ENCODE assay signal across 8 cellular contexts in the genomic region with DNA sequence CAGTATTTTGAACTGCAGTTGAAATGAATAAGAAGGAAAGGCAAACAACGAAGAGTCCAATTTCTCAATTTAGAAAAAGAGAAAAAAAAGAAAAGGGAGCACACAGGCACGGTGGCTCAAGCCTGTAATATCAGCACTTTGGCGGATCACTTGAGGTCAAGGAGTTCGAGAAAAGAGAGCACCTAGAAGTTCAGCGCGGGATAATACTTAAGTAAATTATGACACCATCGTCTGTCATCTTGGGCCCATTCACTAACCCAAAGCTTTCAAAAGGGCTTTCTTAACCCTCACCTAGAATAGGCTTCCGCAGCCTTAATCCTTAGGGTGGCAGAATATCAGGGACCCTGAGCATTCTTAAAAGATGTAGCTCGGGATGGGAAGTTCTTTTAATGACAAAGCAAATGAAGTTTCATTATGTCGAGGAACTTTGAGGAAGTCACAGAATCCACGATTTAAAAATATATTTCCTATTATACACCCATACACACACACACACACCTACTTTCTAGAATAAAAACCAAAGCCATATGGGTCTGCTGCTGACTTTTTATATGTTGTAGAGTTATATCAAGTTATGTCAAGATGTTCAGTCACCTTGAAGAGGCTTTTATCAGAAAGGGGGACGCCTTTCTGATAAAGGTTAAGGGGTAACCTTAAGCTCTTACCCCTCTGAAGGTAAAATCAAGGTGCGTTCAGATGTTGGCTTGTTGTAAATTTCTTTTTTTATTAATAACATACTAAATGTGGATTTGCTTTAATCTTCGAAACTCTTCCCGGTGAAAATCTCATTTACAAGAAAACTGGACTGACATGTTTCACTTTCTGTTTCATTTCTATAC. TPM values are rescaled to one million over a fixed set of nuclear protein-coding genes. Genes with fewer than 3 reads are reported as not detected.
DNase-seq lines count a peak whose midpoint lies in the region; ATAC-seq and TF ChIP-seq lines count a peak whose summit lies in the region.

No MANE protein-coding gene starts in this region.

- H3K27ac ChIP-seq in ACC112 (ENCODE audit: low read depth, low read length) (peak overlapping the region; percentile 84), HUES64 (ENCODE audit: low read depth, low read length) (no peak overlapping the region), mammary epithelial cell (ENCODE audit: insufficient read depth, low read depth, low read length) (peak overlapping the region; percentile 91)

- CTCF ChIA-PET in mammary epithelial cell (lab: Charles Lee; ENCODE audit: low non-redundant PET): interaction anchor here (0.6 to 0.9 kb wide), 5 partner anchors 9 to 140 kb away, joined by 3 to 5 read pairs (median 4); no protein-coding TSS in a partner anchor

- H3K4me2 ChIP-seq in mammary epithelial cell (ENCODE audit: insufficient read depth, low read depth, low read length): peak overlapping the region; percentile 86

- H3K27me3 ChIP-seq in ACC112 (ENCODE audit: insufficient read depth, low read length) (no peaks in the 10 kb centered on the region), HUES64 (ENCODE audit: insufficient read depth, low read length) (no peaks in the 10 kb centered on the region), mammary epithelial cell (ENCODE audit: insufficient read depth, low read length) (no peaks in the 10 kb centered on the region), mononuclear cell (ENCODE audit: insufficient read depth, low read length) (no peaks in the 10 kb centered on the region)

- TSS peak; percentile 77 for BruUV-seq in mammary epithelial cell (replicated peaks; lab: Mats Ljungman, UMichigan)

- intact Hi-C loops in mammary epithelial cell (cut with micrococcal nuclease): loop anchor here (1.0 to 5.0 kb wide), 7 partner anchors 9 to 462 kb away; a partner anchor contains a TSS

- H3K9ac ChIP-seq in HUES64 (ENCODE audit: low read depth, low read length): no peak overlapping the region
- H3K9ac ChIP-seq in mammary epithelial cell (ENCODE audit: insufficient read depth, low read length): peak overlapping the region; percentile 88

- peaks cover 68% of the 10 kb centered on the region for H3K4me1 ChIP-seq in ACC112 (ENCODE audit: control insufficient read depth, insufficient read depth, low read length, unreplicated experiment)
- H3K4me1 ChIP-seq in HUES64 (ENCODE audit: insufficient read depth, low read length): no peaks in the 10 kb centered on the region
- peaks cover 71% of the 10 kb centered on the region for H3K4me1 ChIP-seq in mammary epithelial cell (ENCODE audit: insufficient read depth, low read length)
- peaks cover 32% of the 10 kb centered on the region for H3K4me1 ChIP-seq in mononuclear cell (ENCODE audit: insufficient read depth, low read length)

- dilution Hi-C loops in mammary epithelial cell (cut with HindIII; ENCODE audit: low sequenced_read_pairs): loop anchor here (10.0 kb wide), 1 partner anchor 115 kb away; no protein-coding TSS in a partner anchor

- no peaks in the 10 kb centered on the region for H3K9me3 ChIP-seq in HUES64 (ENCODE audit: insufficient read depth, low read depth, low read length)
- no peaks in the 10 kb centered on the region for H3K9me3 ChIP-seq in mammary epithelial cell (replicated peaks; ENCODE audit: insufficient read depth, low read length)
- no peaks in the 10 kb centered on the region for H3K9me3 ChIP-seq in mononuclear cell (ENCODE audit: low read depth, low read length)

- H2AFZ ChIP-seq in ACC112 (ENCODE audit: low read length, unreplicated experiment): peak overlapping the region; percentile 94
- peak overlapping the region; percentile 74 for H2AFZ ChIP-seq in mammary epithelial cell (ENCODE audit: low read depth, low read length)

- no peak for TF ChIP-seq CTCF in mammary epithelial cell (conservative IDR thresholded peaks at IDR 0.05 in 1 of 2, IDR thresholded peaks at IDR 0.05 in 1 of 2; ENCODE audit: extremely low read depth in 1 of 2, insufficient read depth in 1 of 2, low read depth in 1 of 2, low read length in 2 of 2)

- in situ Hi-C loops in mammary epithelial cell (cut with MboI; ENCODE audit: low sequenced_read_pairs in 2 of 2): loop anchor here (10.0 to 25.0 kb wide), 3 partner anchors 135 to 687 kb away; a partner anchor contains a TSS

- no peaks in the 10 kb centered on the region for H3K36me3 ChIP-seq in ACC112 (ENCODE audit: insufficient read depth, low read length)
- no peaks in the 10 kb centered on the region for H3K36me3 ChIP-seq in HUES64 (ENCODE audit: insufficient read depth, low read length)
- H3K36me3 ChIP-seq in mammary epithelial cell (ENCODE audit: insufficient read depth, low read length): no peaks in the 10 kb centered on the region

- DNase-seq in mammary epithelial cell (peak; percentile 66), AG08395 (ENCODE audit: low spot score) (no peak), left lobe of liver (ENCODE audit: low spot score) (no peak)

- no peak for ATAC-seq in HG02763 (IDR thresholded peaks at IDR 0.05; ENCODE audit: unreplicated experiment)
- no peak for ATAC-seq in left lobe of liver
- no peak for ATAC-seq in GM19035 (IDR thresholded peaks at IDR 0.05; ENCODE audit: unreplicated experiment)

- WGBS in HUES64: 88% methylated on average over 14 of the region's 15 CpGs
- 27% methylated on average over 15 of the region's 15 CpGs for WGBS in mammary epithelial cell (ENCODE audit: low coverage, missing lambda C conversion rate)

- H3K79me2 ChIP-seq in ACC112 (ENCODE audit: control insufficient read depth, insufficient read depth, low read length, unreplicated experiment): peaks cover 32% of the 10 kb centered on the region
- H3K79me2 ChIP-seq in mammary epithelial cell (ENCODE audit: insufficient read depth, low read length): peaks cover 42% of the 10 kb centered on the region

- H4K20me1 ChIP-seq in mammary epithelial cell (ENCODE audit: insufficient read depth, low read length): no peaks in the 10 kb centered on the region

- peak overlapping the region; percentile 81 for H3K4me3 ChIP-seq in ACC112 (ENCODE audit: low read depth, low read length)
- peak overlapping the region; percentile 56 for H3K4me3 ChIP-seq in HUES64 (ENCODE audit: low read length)
- H3K4me3 ChIP-seq in mammary epithelial cell (replicated peaks in 1 of 3; ENCODE audit: insufficient read depth in 1 of 3, low read depth in 2 of 3, low read length in 3 of 3): peak overlapping the region; percentile 66 to 88 (median 73)
- H3K4me3 ChIP-seq in mononuclear cell (ENCODE audit: low read length): peak overlapping the region; percentile 80

RNA-seq across cellular contexts. Expression of a gene that starts 0.6 kb away (rescaled TPM):
- not detected for polyA plus RNA-seq in HUES64 (2013, experiment 1 of 2)
- polyA plus RNA-seq in HUES64 (2013, experiment 2 of 2): not detected
- total RNA-seq in mammary epithelial cell: 10 to 100 TPM; 19.5 to 30.6 TPM
- polyA plus RNA-seq in mammary epithelial cell: 6.5 TPM
- polyA minus RNA-seq in mammary epithelial cell: not detected
- total RNA-seq in mononuclear cell: 6.2 TPM
- total RNA-seq in left lobe of liver: 1.0 TPM

RNA-seq across cellular contexts. Expression of a gene that starts 12.0 kb away (rescaled TPM):
- 18.8 TPM for polyA plus RNA-seq in HUES64 (2013, experiment 1 of 2)
- 28.7 TPM for polyA plus RNA-seq in HUES64 (2013, experiment 2 of 2)
- total RNA-seq in mammary epithelial cell (10 to 100 TPM; 13.3 to 31.2 TPM), mononuclear cell (12.6 TPM), left lobe of liver (12.4 TPM)
- polyA plus RNA-seq in mammary epithelial cell: 15.5 TPM
- polyA minus RNA-seq in mammary epithelial cell: 6.5 TPM
